In genomic region chr21:26969971-26970725, GRCh38 we compare ENCODE assay signal across 25 cellular contexts. TPM values are rescaled to one million over a fixed set of nuclear protein-coding genes. Genes with fewer than 3 reads are reported as not detected.
"Had no signal": no experiment of that assay in that cellular context is flagged by ENCODE, and none has a peak within 500 bp of the region (broad histone marks: within the 10 kb centered on the region; RNA-seq: fewer than 3 reads in every experiment).

No MANE protein-coding gene starts in this region.

- H3K4me2 ChIP-seq: neural progenitor cell, smooth muscle cell had no signal

- H3K27ac ChIP-seq: esophagus squamous epithelium, gastrocnemius medialis, lower lobe of right lung, neural progenitor cell, prostate gland, right atrium auricular region, suprapubic skin, transverse colon had no signal

- H3K9ac ChIP-seq: neural progenitor cell had no signal

- DNase-seq: cortex of kidney; effector memory CD8-positive, alpha-beta T cell; erythroblast; esophagus squamous epithelium; gastrocnemius medialis; head of caudate nucleus; left ventricle myocardium superior; lower lobe of right lung; mucosa of descending colon; naive B cell; nucleus accumbens; stimulated activated CD4-positive, alpha-beta T cell treated with anti-CD3 and anti-CD28 coated beads, Interleukin-12 subunit alpha, Interleukin-12 subunit beta, amount 100 ng/mL, for 4 hours; stimulated activated CD4-positive, alpha-beta T cell treated with anti-CD3 and anti-CD28 coated beads, Interleukin-1b, Interleukin-23, amount 100 ng/mL, for 48 hours; stimulated activated CD4-positive, alpha-beta T cell treated with anti-CD3 and anti-CD28 coated beads, Interleukin-4, amount 100 ng/mL, for 1 hour; stimulated activated CD8-positive, alpha-beta memory T cell treated with anti-CD3 and anti-CD28 coated beads, Interleukin-4, amount 100 ng/mL, for 48 hours; stimulated activated naive CD4-positive, alpha-beta T cell; stimulated activated naive CD8-positive, alpha-beta T cell treated with anti-CD3 and anti-CD28 coated beads, Interleukin-15, amount 100 ng/mL, for 72 hours; transverse colon had no signal

- H2AFZ ChIP-seq: neural progenitor cell had no signal

- H3K36me3 ChIP-seq: esophagus squamous epithelium, gastrocnemius medialis, lower lobe of right lung, neural progenitor cell, prostate gland, right atrium auricular region, suprapubic skin, transverse colon had no signal

- H3K9me3 ChIP-seq: esophagus squamous epithelium, gastrocnemius medialis, lower lobe of right lung, mucosa of descending colon, prostate gland, right atrium auricular region, suprapubic skin, transverse colon had no signal

- H3K4me1 ChIP-seq: neural progenitor cell, prostate gland, transverse colon had no signal

- ATAC-seq: effector memory CD8-positive, alpha-beta T cell; gastrocnemius medialis; left ventricle myocardium superior; lower lobe of right lung; mucosa of descending colon; natural killer cell treated with Interleukin-12 subunit alpha and Interleukin-12 subunit beta and Interleukin-15 and Interleukin-18, amount 100 ng/mL, for 72 hours; sciatic nerve; stimulated activated naive CD8-positive, alpha-beta T cell treated with anti-CD3 and anti-CD28 coated beads, Interleukin-15, amount 100 ng/mL, for 72 hours had no signal

- H3K4me3 ChIP-seq: esophagus squamous epithelium, gastrocnemius medialis, lower lobe of right lung, mucosa of descending colon, neural progenitor cell, prostate gland, right atrium auricular region, smooth muscle cell, suprapubic skin, transverse colon had no signal

- H3K27me3 ChIP-seq: right atrium auricular region had no signal

RNA-seq across cellular contexts. Expression of gene ADAMTS5, which starts 3.3 kb away (rescaled TPM):
- total RNA-seq: natural killer cell treated with Interleukin-12 subunit alpha and Interleukin-12 subunit beta and Interleukin-15 and Interleukin-18, amount 100 ng/mL, for 72 hours had no signal
